9 cellular contexts compared by ENCODE assay signal in the genomic region with DNA sequence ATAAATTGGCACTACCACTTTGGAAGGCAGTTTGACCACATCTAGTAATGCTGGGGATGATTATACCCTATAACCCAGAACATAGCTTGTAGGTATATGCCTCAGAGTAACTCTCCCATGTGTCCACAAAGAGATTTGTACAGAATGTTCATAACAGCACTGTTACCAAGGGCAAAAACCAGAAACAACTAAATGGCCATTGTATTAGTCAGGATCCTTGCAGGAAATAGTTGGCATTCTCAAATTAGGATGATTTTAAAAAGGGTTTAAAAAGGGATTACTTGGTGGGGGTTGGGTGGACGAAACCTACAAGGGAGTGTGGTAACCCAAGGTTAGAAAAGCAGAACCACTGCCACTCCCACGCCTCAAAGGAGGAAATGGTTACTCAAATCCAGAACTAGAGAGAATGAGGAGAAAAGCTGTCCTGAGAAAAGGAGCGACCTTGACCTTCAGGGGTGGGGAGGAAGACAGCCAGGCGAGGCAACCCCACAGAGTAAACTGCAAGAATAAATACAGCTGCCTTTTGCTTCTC. TPM values are rescaled to one million over a fixed set of nuclear protein-coding genes. Genes with fewer than 3 reads are reported as not detected.
DNase-seq lines count a peak whose midpoint lies in the region; ATAC-seq and TF ChIP-seq lines count a peak whose summit lies in the region.
"Had no signal": no experiment of that assay in that cellular context is flagged by ENCODE, and none has a peak within 500 bp of the region (broad histone marks: within the 10 kb centered on the region; RNA-seq: fewer than 3 reads in every experiment).

No MANE protein-coding gene starts in this region.

- TF ChIP-seq CTCF in chondrocyte (IDR thresholded peaks at IDR 0.05) (no peak), neutrophil (IDR thresholded peaks at IDR 0.05) (no peak)

- H3K4me3 Mint-ChIP-seq in chondrocyte (ENCODE audit: unreplicated experiment), result peak overlapping the region; percentile 80

- peak overlapping the region; percentile 96 to 100 for H3K4me3 ChIP-seq in neutrophil (ENCODE audit: low read depth in 1 of 2, low read length in 1 of 2)

- DNase-seq in NCI-H1694 treated with DMSO at 0.1 percent for 48 hours (lab: John Stamatoyannopoulos, UW), result peak; percentile 9
- no peak for DNase-seq in NCI-H1694 (lab: John Stamatoyannopoulos, UW)
- DNase-seq in NOMO-1 treated with DMSO at 0.1 percent for 48 hours (lab: John Stamatoyannopoulos, UW; ENCODE audit: unreplicated experiment), result peak; percentile 87
- DNase-seq in chondrocyte (ENCODE audit: low spot score), result no peak
- DNase-seq in HuH-7.5 (ENCODE audit: low spot score), result no peak
- no peak for DNase-seq in erythroblast (lab: John Stamatoyannopoulos, UW)

- peak overlapping the region; percentile 98 for H3K27ac ChIP-seq in neutrophil
- H3K27ac ChIP-seq: 22Rv1 had no signal

- H3K36me3 Mint-ChIP-seq in chondrocyte (ENCODE audit: low read depth), result no peaks in the 10 kb centered on the region

- peaks cover 17% of the 10 kb centered on the region for H3K36me3 ChIP-seq in neutrophil

- H3K9me3 ChIP-seq in neutrophil, result no peaks in the 10 kb centered on the region

- no peaks in the 10 kb centered on the region for H3K9me3 Mint-ChIP-seq in chondrocyte (ENCODE audit: low read depth)

- no peak for ATAC-seq in GM21381 (IDR thresholded peaks at IDR 0.05; ENCODE audit: unreplicated experiment)

- H3K4me1 ChIP-seq in neutrophil (ENCODE audit: control insufficient read depth in 1 of 2, insufficient read depth in 1 of 2, low read depth in 1 of 2, low read length in 1 of 2), result peaks cover 63 to 67% of the 10 kb centered on the region in 2 experiments

- peaks cover 55% of the 10 kb centered on the region for H3K4me1 Mint-ChIP-seq in chondrocyte (ENCODE audit: low read depth)

- TF ChIP-seq POLR2A in erythroblast (IDR thresholded peaks at IDR 0.05; ENCODE audit: low read length), result no peak

- no peaks in the 10 kb centered on the region for H3K27me3 Mint-ChIP-seq in chondrocyte (ENCODE audit: low read depth)

- H3K27ac Mint-ChIP-seq in chondrocyte (ENCODE audit: unreplicated experiment), result peak overlapping the region; percentile 96

- H3K27me3 ChIP-seq in neutrophil, result no peaks in the 10 kb centered on the region

RNA-seq across cellular contexts. Expression of gene CPPED1, which starts 2.1 kb away (rescaled TPM):
- total RNA-seq in chondrocyte, result 15.3 to 18.6 TPM (median 18.1 TPM) in 3 replicates

Comparison
In these comparisons a context has a peak if more than half of its experiments do, and no peak if none do; other contexts are left out.
1. DNase-seq: peak in NCI-H1694 treated with DMSO at 0.1 percent for 48 hours (single experiment) and NOMO-1 treated with DMSO at 0.1 percent for 48 hours (single experiment); none in NCI-H1694 (single experiment), chondrocyte (single experiment), HuH-7.5 (single experiment) and erythroblast (0 of 2).